ENCODE assay signal across 12 cellular contexts in the genomic region with DNA sequence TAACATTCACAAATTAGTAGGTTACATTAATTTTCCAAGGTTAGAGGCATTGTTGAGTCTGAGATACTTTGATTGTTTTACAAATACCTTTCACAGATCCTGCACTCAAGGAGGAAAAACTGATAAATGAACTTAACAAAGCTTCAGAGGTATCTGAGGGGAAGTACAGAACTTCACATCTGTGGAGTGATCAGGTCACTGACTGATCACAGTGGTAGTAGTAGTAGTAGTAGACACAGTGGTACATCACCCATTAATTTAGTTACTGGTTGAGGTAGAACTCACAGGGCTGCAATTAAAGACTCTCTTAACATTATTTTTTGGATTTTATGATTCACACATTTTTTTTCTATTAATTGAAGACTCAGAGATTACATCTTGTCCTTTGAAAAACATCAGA.
"Had no signal": no experiment of that assay in that cellular context is flagged by ENCODE, and none has a peak within 500 bp of the region (broad histone marks: within the 10 kb centered on the region; RNA-seq: fewer than 3 reads in every experiment).

No MANE protein-coding gene starts in this region.

- H3K4me1 ChIP-seq: foreskin keratinocyte, pancreas, thyroid gland had no signal

- H3K27ac Mint-ChIP-seq: dendritic cell treated with granulocyte-macrophage colony-stimulating factor and Interleukin-4, amounts not matched to agents 40 ng/mL and 50 ng/mL, for 4 days; memory B cell; WTC11 had no signal

- H3K4me2 ChIP-seq: hepatocyte had no signal

- H3K36me3 ChIP-seq: adrenal gland, cardiac muscle cell, pancreas, thyroid gland had no signal

- H3K4me3 Mint-ChIP-seq: dendritic cell treated with granulocyte-macrophage colony-stimulating factor and Interleukin-4, amounts not matched to agents 40 ng/mL and 50 ng/mL, for 4 days; memory B cell; stimulated activated naive B cell treated with anti-CD40 and anti-IgM and Interleukin-4, amounts not matched to agents 10 μg/mL and 1 μg/mL and 100 μg/mL, for 72 hours; WTC11 had no signal

- H3K79me2 ChIP-seq: hepatocyte had no signal

- H3K36me3 Mint-ChIP-seq: memory B cell; stimulated activated naive B cell treated with anti-CD40 and anti-IgM and Interleukin-4, amounts not matched to agents 10 μg/mL and 1 μg/mL and 100 μg/mL, for 72 hours; WTC11 had no signal

- H3K27me3 Mint-ChIP-seq: activated T-helper 17 cell treated with anti-CD3 and anti-CD28 coated beads, Interleukin-2, amount 50 U/mL, for 72 hours; memory B cell; stimulated activated naive B cell treated with anti-CD40 and anti-IgM and Interleukin-4, amounts not matched to agents 10 μg/mL and 1 μg/mL and 100 μg/mL, for 72 hours had no signal

- H3K4me3 ChIP-seq: adrenal gland, cardiac muscle cell, hepatocyte, pancreas, thyroid gland had no signal

- H3K27me3 ChIP-seq: adrenal gland, cardiac muscle cell, foreskin keratinocyte, hepatocyte, pancreas, thyroid gland had no signal

- H3K9me3 ChIP-seq: adrenal gland, pancreas, thyroid gland had no signal

- DNase-seq: activated naive CD4-positive, alpha-beta T cell; thyroid gland had no signal

- H3K9me3 Mint-ChIP-seq: dendritic cell treated with granulocyte-macrophage colony-stimulating factor and Interleukin-4, amounts not matched to agents 40 ng/mL and 50 ng/mL, for 4 days; memory B cell; stimulated activated naive B cell treated with anti-CD40 and anti-IgM and Interleukin-4, amounts not matched to agents 10 μg/mL and 1 μg/mL and 100 μg/mL, for 72 hours had no signal

- H2AFZ ChIP-seq: hepatocyte had no signal

- H3K27ac ChIP-seq: adrenal gland, cardiac muscle cell, foreskin keratinocyte, hepatocyte, pancreas, thyroid gland had no signal
